In genomic region chr5:177447611-177448243, GRCh38 we compare ENCODE assay signal across 8 cellular contexts. TPM values are rescaled to one million over a fixed set of nuclear protein-coding genes. Genes with fewer than 3 reads are reported as not detected.
DNase-seq lines count a peak whose midpoint lies in the region; ATAC-seq, FAIRE-seq and TF ChIP-seq lines count a peak whose summit lies in the region.

No MANE protein-coding gene starts in this region.

- BruUV-seq in endothelial cell of umbilical vein (replicated peaks; lab: Mats Ljungman, UMichigan): no TSS peak

- peak; percentile 44 for TF ChIP-seq POLR2A in endothelial cell of umbilical vein (IDR thresholded peaks at IDR 0.05; ENCODE audit: low read depth, low read length)

- TF ChIP-seq CTCF in endothelial cell of umbilical vein (IDR thresholded peaks at IDR 0.05; ENCODE audit: extremely low read depth in 1 of 2, insufficient read depth in 1 of 2, low read depth in 1 of 2, low read length in 2 of 2): peak in 1 of 2 donors; percentile 16
- no peak for TF ChIP-seq CTCF in mucosa of descending colon (IDR thresholded peaks at IDR 0.05)

- H3K4me2 ChIP-seq in BLaER1 treated with 17β-estradiol and CSF1 and Interleukin-3, amounts not matched to agents 10 nM and 100 nM: peak overlapping the region; percentile 86 to 100 (median 97)
- peak overlapping the region; percentile 6 for H3K4me2 ChIP-seq in endothelial cell of umbilical vein (ENCODE audit: insufficient read depth, low read length)

- peak; percentile 99 for DNase-seq in H4 (ENCODE audit: low spot score)
- DNase-seq in endothelial cell of umbilical vein (ENCODE audit: low read depth, low spot score): peak; percentile 67
- peak in 1 of 3 donors; percentile 66 for DNase-seq in mucosa of descending colon

- H3K4me1 ChIP-seq in BLaER1 treated with 17β-estradiol and CSF1 and Interleukin-3, amounts not matched to agents 10 nM and 100 nM: peaks cover 50 to 89% (median 83%) of the 10 kb centered on the region in 10 experiments
- H3K4me1 ChIP-seq in endothelial cell of umbilical vein (ENCODE audit: control insufficient read depth, extremely low read depth, insufficient read depth, low read length) (peaks cover 16% of the 10 kb centered on the region), mucosa of descending colon (ENCODE audit: low read depth) (peaks cover 21% of the 10 kb centered on the region)

- dilution Hi-C loops in endothelial cell of umbilical vein (cut with MboI; ENCODE audit: extremely low pct_ligation_motif_present, low sequenced_read_pairs): no loop called here

- peaks cover 10 to 77% (median 44%) of the 10 kb centered on the region in 11 experiments; a peak in 20 of 22 replicates for H4K20me1 ChIP-seq in BLaER1 treated with 17β-estradiol and CSF1 and Interleukin-3, amounts not matched to agents 10 nM and 100 nM
- H4K20me1 ChIP-seq in endothelial cell of umbilical vein (replicated peaks; ENCODE audit: control insufficient read depth, extremely low read depth, insufficient read depth, low read length): no peaks in the 10 kb centered on the region

- H3K4me3 ChIP-seq in BLaER1 treated with 17β-estradiol and CSF1 and Interleukin-3, amounts not matched to agents 10 nM and 100 nM: peak overlapping the region in 9 of 10 experiments; percentile 34 to 78 (median 68); a peak in 17 of 20 replicates
- no peak overlapping the region for H3K4me3 ChIP-seq in endothelial cell of umbilical vein (replicated peaks in 1 of 3; ENCODE audit: insufficient read depth in 1 of 3, low read depth in 1 of 3, low read length in 3 of 3)
- H3K4me3 ChIP-seq in mucosa of descending colon: no peak overlapping the region

- H3K9ac ChIP-seq in BLaER1 treated with 17β-estradiol and CSF1 and Interleukin-3, amounts not matched to agents 10 nM and 100 nM: peak overlapping the region in 10 of 11 experiments; percentile 50 to 93 (median 88); a peak in 19 of 22 replicates
- H3K9ac ChIP-seq in endothelial cell of umbilical vein (replicated peaks; ENCODE audit: extremely low read depth, insufficient read depth, low read length): no peak overlapping the region

- H3K79me2 ChIP-seq in endothelial cell of umbilical vein (ENCODE audit: control insufficient read depth, insufficient read depth, low read length): no peaks in the 10 kb centered on the region

- H3K9me1 ChIP-seq in endothelial cell of umbilical vein (replicated peaks; ENCODE audit: control insufficient read depth, extremely low read depth, insufficient read depth, low read length): no peaks in the 10 kb centered on the region

- intact Hi-C loops in endothelial cell of umbilical vein (cut with micrococcal nuclease): no loop called here
- intact Hi-C loops in mucosa of descending colon (cut with DNase I, micrococcal nuclease): no loop called here

- FAIRE-seq in endothelial cell of umbilical vein (lab: Jason Lieb, UNC): peak; percentile 83

- POLR2A ChIA-PET in endothelial cell of umbilical vein (lab: Charles Lee): interaction anchor here (0.6 to 1.5 kb wide), 3 partner anchors 20 to 49 kb away, joined by 3 to 7 read pairs (median 4); partner anchors contain the start of genes GRK6 and PDLIM7

- peak overlapping the region in 9 of 11 experiments; percentile 66 to 92 (median 87); a peak in 18 of 22 replicates for H3K27ac ChIP-seq in BLaER1 treated with 17β-estradiol and CSF1 and Interleukin-3, amounts not matched to agents 10 nM and 100 nM
- no peak overlapping the region for H3K27ac ChIP-seq in endothelial cell of umbilical vein (ENCODE audit: insufficient read depth, low read depth, low read length)

- H3K27me3 ChIP-seq in BLaER1 treated with 17β-estradiol and CSF1 and Interleukin-3, amounts not matched to agents 10 nM and 100 nM: no peaks in the 10 kb centered on the region
- no peaks in the 10 kb centered on the region for H3K27me3 ChIP-seq in endothelial cell of umbilical vein (ENCODE audit: control insufficient read depth in 2 of 2, insufficient read depth in 2 of 2, low read length in 2 of 2)

- CTCF ChIA-PET in endothelial cell of umbilical vein (lab: Charles Lee): interaction anchor here (0.8 to 13.5 kb wide), 11 partner anchors 8 to 138 kb away, joined by 3 to 288 read pairs (median 4); partner anchors contain the start of genes GRK6 and PFN3

- ATAC-seq in SK-N-SH treated with all-trans-retinoic acid at 6 μM for 48 hours (peak; percentile 74), mucosa of descending colon (peak; percentile 29), HG03457 (IDR thresholded peaks at IDR 0.05; ENCODE audit: unreplicated experiment) (no peak), HG03045 (IDR thresholded peaks at IDR 0.05; ENCODE audit: unreplicated experiment) (no peak), GM18867 (IDR thresholded peaks at IDR 0.05; ENCODE audit: unreplicated experiment) (no peak)

- no peaks in the 10 kb centered on the region for H3K9me3 ChIP-seq in BLaER1 treated with 17β-estradiol and CSF1 and Interleukin-3, amounts not matched to agents 10 nM and 100 nM (replicated peaks in 1 of 11)
- no peaks in the 10 kb centered on the region for H3K9me3 ChIP-seq in endothelial cell of umbilical vein (replicated peaks; ENCODE audit: control insufficient read depth, insufficient read depth, low read length)
- no peaks in the 10 kb centered on the region for H3K9me3 ChIP-seq in mucosa of descending colon

- no peak overlapping the region for H2AFZ ChIP-seq in endothelial cell of umbilical vein (ENCODE audit: low read depth, low read length)

- peaks cover 4 to 15% (median 12%) of the 10 kb centered on the region in 11 experiments; a peak in 20 of 22 replicates for H3K36me3 ChIP-seq in BLaER1 treated with 17β-estradiol and CSF1 and Interleukin-3, amounts not matched to agents 10 nM and 100 nM
- no peaks in the 10 kb centered on the region for H3K36me3 ChIP-seq in endothelial cell of umbilical vein (ENCODE audit: control insufficient read depth in 2 of 2, extremely low read depth in 1 of 2, insufficient read depth in 2 of 2, low read length in 2 of 2)
- H3K36me3 ChIP-seq in mucosa of descending colon (ENCODE audit: low read depth): no peaks in the 10 kb centered on the region

RNA-seq across cellular contexts. Expression of gene PRR7, which starts 1.1 kb away (rescaled TPM):
- 28.6 and 33.7 TPM in 2 replicates for total RNA-seq in H4 (2014; rRNA removed; shearing (Covaris generic))
- 5.7 and 6.5 TPM in 2 replicates for total RNA-seq in endothelial cell of umbilical vein
- 6.6 and 10.5 TPM in 2 replicates for polyA plus RNA-seq in endothelial cell of umbilical vein
- polyA plus RNA-seq in endothelial cell of umbilical vein (2011; cell fraction: cytosol; rRNA removed): 1.9 and 4.7 TPM in 2 replicates
- polyA plus RNA-seq in endothelial cell of umbilical vein (2011; cell fraction: nucleus; rRNA removed): 1.9 and 2.6 TPM in 2 replicates
- 2.6 and 4.7 TPM in 2 replicates for polyA plus RNA-seq in endothelial cell of umbilical vein (2012)
- polyA minus RNA-seq in endothelial cell of umbilical vein: 0.38 and 0.63 TPM in 2 replicates
- polyA minus RNA-seq in endothelial cell of umbilical vein (2011; cell fraction: cytosol; rRNA and poly(A)+ RNA removed): 6.8 TPM
- 0.53 and 1.8 TPM in 2 replicates for polyA minus RNA-seq in endothelial cell of umbilical vein (2011; cell fraction: nucleus; rRNA and poly(A)+ RNA removed)
- total RNA-seq in mucosa of descending colon: 1 to 10 TPM; 1.1 to 1.2 (median 1.2) TPM

RNA-seq across cellular contexts. Expression of gene GRK6, which starts 21.3 kb away (rescaled TPM):
- 37.7 and 51.9 TPM in 2 replicates for total RNA-seq in H4 (2014; rRNA removed; shearing (Covaris generic))
- total RNA-seq in endothelial cell of umbilical vein (36.4 and 37.0 TPM in 2 replicates), mucosa of descending colon (10 to 100 TPM; 38.4 to 48.1 (median 46.7) TPM)
- 22.9 and 28.9 TPM in 2 replicates for polyA plus RNA-seq in endothelial cell of umbilical vein
- 26.5 and 28.2 TPM in 2 replicates for polyA plus RNA-seq in endothelial cell of umbilical vein (2011; cell fraction: cytosol; rRNA removed)
- polyA plus RNA-seq in endothelial cell of umbilical vein (2011; cell fraction: nucleus; rRNA removed): 28.5 and 31.3 TPM in 2 replicates
- 20.7 and 22.4 TPM in 2 replicates for polyA plus RNA-seq in endothelial cell of umbilical vein (2012)
- 17.0 and 32.8 TPM in 2 replicates for polyA minus RNA-seq in endothelial cell of umbilical vein
- polyA minus RNA-seq in endothelial cell of umbilical vein (2011; cell fraction: cytosol; rRNA and poly(A)+ RNA removed): 11.3 TPM
- 14.8 and 26.7 TPM in 2 replicates for polyA minus RNA-seq in endothelial cell of umbilical vein (2011; cell fraction: nucleus; rRNA and poly(A)+ RNA removed)

RNA-seq across cellular contexts. Expression of gene DBN1, which starts 25.7 kb away (rescaled TPM):
- total RNA-seq in H4 (2014; rRNA removed; shearing (Covaris generic)): 140 and 153 TPM in 2 replicates
- 310 and 336 TPM in 2 replicates for total RNA-seq in endothelial cell of umbilical vein
- 198 and 267 TPM in 2 replicates for polyA plus RNA-seq in endothelial cell of umbilical vein
- polyA plus RNA-seq in endothelial cell of umbilical vein (2011; cell fraction: cytosol; rRNA removed): 95.2 and 108 TPM in 2 replicates
- 848 and 1,132 TPM in 2 replicates for polyA plus RNA-seq in endothelial cell of umbilical vein (2011; cell fraction: nucleus; rRNA removed)
- polyA plus RNA-seq in endothelial cell of umbilical vein (2012): 185 and 211 TPM in 2 replicates
- 158 and 165 TPM in 2 replicates for polyA minus RNA-seq in endothelial cell of umbilical vein
- polyA minus RNA-seq in endothelial cell of umbilical vein (2011; cell fraction: cytosol; rRNA and poly(A)+ RNA removed): 9.4 TPM
- polyA minus RNA-seq in endothelial cell of umbilical vein (2011; cell fraction: nucleus; rRNA and poly(A)+ RNA removed): 135 and 363 TPM in 2 replicates
- 10 to 100 TPM; 12.1 to 61.8 (median 17.2) TPM for total RNA-seq in mucosa of descending colon

RNA-seq across cellular contexts. Expression of gene F12, which starts 38.4 kb away (rescaled TPM):
- 5.8 and 7.3 TPM in 2 replicates for total RNA-seq in H4 (2014; rRNA removed; shearing (Covaris generic))
- 1.00 and 1.4 TPM in 2 replicates for total RNA-seq in endothelial cell of umbilical vein
- 1.4 and 2.7 TPM in 2 replicates for polyA plus RNA-seq in endothelial cell of umbilical vein
- polyA plus RNA-seq in endothelial cell of umbilical vein (2011; cell fraction: cytosol; rRNA removed): 0.66 and 1.1 TPM in 2 replicates
- polyA plus RNA-seq in endothelial cell of umbilical vein (2011; cell fraction: nucleus; rRNA removed): 0.73 and 0.96 TPM in 2 replicates
- polyA plus RNA-seq in endothelial cell of umbilical vein (2012): 1.6 and 1.7 TPM in 2 replicates
- polyA minus RNA-seq in endothelial cell of umbilical vein: 0.24 and 0.57 TPM in 2 replicates
- 7.9 TPM for polyA minus RNA-seq in endothelial cell of umbilical vein (2011; cell fraction: cytosol; rRNA and poly(A)+ RNA removed)
- 0.29 TPM in 1 of 2 replicates, not detected in the other for polyA minus RNA-seq in endothelial cell of umbilical vein (2011; cell fraction: nucleus; rRNA and poly(A)+ RNA removed)
- 1 to 10 TPM; 3.0 to 9.2 (median 7.0) TPM for total RNA-seq in mucosa of descending colon

RNA-seq across cellular contexts. Expression of gene PFN3, which starts 47.3 kb away (rescaled TPM):
- not detected in 2 replicates for total RNA-seq in H4 (2014; rRNA removed; shearing (Covaris generic))
- total RNA-seq in endothelial cell of umbilical vein (not detected in 2 replicates), mucosa of descending colon (not detected)
- polyA plus RNA-seq in endothelial cell of umbilical vein: not detected in 2 replicates
- polyA plus RNA-seq in endothelial cell of umbilical vein (2011; cell fraction: cytosol; rRNA removed): not detected in 2 replicates
- not detected in 2 replicates for polyA plus RNA-seq in endothelial cell of umbilical vein (2011; cell fraction: nucleus; rRNA removed)
- not detected in 2 replicates for polyA plus RNA-seq in endothelial cell of umbilical vein (2012)
- polyA minus RNA-seq in endothelial cell of umbilical vein: not detected in 2 replicates
- polyA minus RNA-seq in endothelial cell of umbilical vein (2011; cell fraction: cytosol; rRNA and poly(A)+ RNA removed): not detected
- polyA minus RNA-seq in endothelial cell of umbilical vein (2011; cell fraction: nucleus; rRNA and poly(A)+ RNA removed): not detected in 2 replicates

Comparison
In these comparisons a context has a peak if more than half of its experiments do, and no peak if none do; other contexts are left out.
1. H3K4me3 ChIP-seq: peak in BLaER1 treated with 17β-estradiol and CSF1 and Interleukin-3, amounts not matched to agents 10 nM and 100 nM (9 of 10); none in endothelial cell of umbilical vein (0 of 3) and mucosa of descending colon (single experiment).
2. ATAC-seq: peak in SK-N-SH treated with all-trans-retinoic acid at 6 μM for 48 hours (single experiment) and mucosa of descending colon (single experiment); none in HG03457 (single experiment), HG03045 (single experiment) and GM18867 (single experiment).